8 cellular contexts compared by ENCODE assay signal in genomic region chr19:3573162-3573857, GRCh38. TPM values are rescaled to one million over a fixed set of nuclear protein-coding genes. Genes with fewer than 3 reads are reported as not detected.
DNase-seq lines count a peak whose midpoint lies in the region; ATAC-seq, FAIRE-seq and TF ChIP-seq lines count a peak whose summit lies in the region.

No MANE protein-coding gene starts in this region.

- peak overlapping the region; percentile 83 for H3K4me2 ChIP-seq in A549

- POLR2A ChIA-PET in A549 (lab: Yijun Ruan, JAX), result interaction anchor here (0.5 to 1.5 kb wide), 4 partner anchors 9 to 32 kb away, joined by 3 to 14 read pairs (median 5); partner anchors contain the start of gene MFSD12
- POLR2A ChIA-PET in GM10248 (lab: Yijun Ruan, JAX), result no interaction called here

- TF ChIP-seq CTCF in A549 (IDR thresholded peaks at IDR 0.05) (no peak), mesothelial cell of epicardium (IDR thresholded peaks at IDR 0.05; ENCODE audit: unreplicated experiment) (no peak), GM10266 (IDR thresholded peaks at IDR 0.05; ENCODE audit: control insufficient read depth, insufficient read depth, low read depth, missing control alignments) (no peak), GM10248 (IDR thresholded peaks at IDR 0.05; ENCODE audit: control extremely low read depth, extremely low read depth, low read depth, missing control alignments) (no peak)

- H3K27ac Mint-ChIP-seq in central memory CD8-positive, alpha-beta T cell (ENCODE audit: low read depth), result peak overlapping the region; percentile 38
- H3K27ac Mint-ChIP-seq in mesothelial cell of epicardium, result no peak overlapping the region

- H3K4me1 Mint-ChIP-seq in central memory CD8-positive, alpha-beta T cell, result no peaks in the 10 kb centered on the region
- peaks cover 19% of the 10 kb centered on the region for H3K4me1 Mint-ChIP-seq in mesothelial cell of epicardium

- H3K27ac ChIP-seq in A549, result peak overlapping the region; percentile 73 to 92
- H3K27ac ChIP-seq in aorta (ENCODE audit: low read depth in 1 of 2, low read length in 2 of 2), result peak overlapping the region in 1 of 2 donors; percentile 32

- H3K27me3 ChIP-seq in MG63 (no peaks in the 10 kb centered on the region), aorta (ENCODE audit: control insufficient read depth in 1 of 2, insufficient read depth in 2 of 2, low read length in 1 of 2) (no peaks in the 10 kb centered on the region)

- H3K4me1 ChIP-seq in A549 (peaks cover 22% of the 10 kb centered on the region), aorta (ENCODE audit: control insufficient read depth in 1 of 2, insufficient read depth in 2 of 2, low read length in 2 of 2) (no peaks in the 10 kb centered on the region)

- H3K4me3 ChIP-seq in A549 (peak overlapping the region; percentile 89), MG63 (peak overlapping the region; percentile 75), aorta (ENCODE audit: low read length in 2 of 2) (peak overlapping the region; percentile 74 to 94)

- no peak for TF ChIP-seq RAD21 in A549 (conservative IDR thresholded peaks at IDR 0.05 in 1 of 2, IDR thresholded peaks at IDR 0.05 in 1 of 2)

- H3K36me3 ChIP-seq in MG63 (no peaks in the 10 kb centered on the region), aorta (ENCODE audit: control insufficient read depth in 1 of 2, insufficient read depth in 2 of 2, low read length in 1 of 2) (no peaks in the 10 kb centered on the region)

- CTCF ChIA-PET in A549 (lab: Yijun Ruan, JAX), result interaction anchor here (0.6 to 9.7 kb wide), 4 partner anchors 12 to 36 kb away, joined by 3 to 100 read pairs (median 56); partner anchors contain the start of genes GIPC3 and MFSD12
- CTCF ChIA-PET in GM10248 (lab: Yijun Ruan, JAX), result no interaction called here

- no peaks in the 10 kb centered on the region for H3K9me3 ChIP-seq in A549
- H3K9me3 ChIP-seq in MG63, result no peaks in the 10 kb centered on the region
- H3K9me3 ChIP-seq in aorta (ENCODE audit: control insufficient read depth, low read length), result no peaks in the 10 kb centered on the region

- 0% methylated on average over 19 of the region's 60 CpGs for WGBS in A549 (ENCODE audit: missing lambda C conversion rate)
- 1 to 2% methylated on average over 42 to 60 of the region's 60 CpGs for WGBS in aorta, 2 donors

- peak overlapping the region; percentile 77 for H3K4me3 Mint-ChIP-seq in central memory CD8-positive, alpha-beta T cell
- peak overlapping the region; percentile 74 for H3K4me3 Mint-ChIP-seq in mesothelial cell of epicardium

- no peak for TF ChIP-seq EP300 in A549 (IDR thresholded peaks at IDR 0.05)

- intact Hi-C loops in aorta (cut with DNase I), result loop anchor here in 1 of 2 donors (5.0 kb wide), 1 partner anchor 34 kb away; the partner anchor contains the start of gene TBXA2R

- H3K36me3 Mint-ChIP-seq in central memory CD8-positive, alpha-beta T cell (ENCODE audit: insufficient read depth), result peaks cover 8% of the 10 kb centered on the region
- peaks cover 11% of the 10 kb centered on the region for H3K36me3 Mint-ChIP-seq in mesothelial cell of epicardium

- no peak for FAIRE-seq in A549 (lab: Jason Lieb, UNC)

- no peaks in the 10 kb centered on the region for H3K9me3 Mint-ChIP-seq in central memory CD8-positive, alpha-beta T cell
- no peaks in the 10 kb centered on the region for H3K9me3 Mint-ChIP-seq in mesothelial cell of epicardium

- H3K27me3 Mint-ChIP-seq in central memory CD8-positive, alpha-beta T cell, result no peaks in the 10 kb centered on the region
- peaks cover 22% of the 10 kb centered on the region for H3K27me3 Mint-ChIP-seq in mesothelial cell of epicardium (ENCODE audit: low read depth)

- no peak for TF ChIP-seq POLR2A in A549 (IDR thresholded peaks at IDR 0.05; ENCODE audit: low read length)

- ATAC-seq in A549 (peak; percentile 42 to 63), GM19324 (IDR thresholded peaks at IDR 0.05; ENCODE audit: low FRiP score, unreplicated experiment) (peak; percentile 25), aorta (ENCODE audit: low FRiP score) (peak; percentile 20)
- ATAC-seq in central memory CD8-positive, alpha-beta T cell (replicated peaks; ENCODE audit: extremely low read depth, poor library complexity, severe bottlenecking), result peak; percentile 2

- DNase-seq in A549 (ENCODE audit: low read depth in 1 of 2, low spot score in 1 of 2) (no peak), MG63 (no peak), mesothelial cell of epicardium (ENCODE audit: low spot score in 2 of 2, unreplicated experiment in 2 of 2) (peak in 1 of 2 experiments; percentile 52), aorta (peak; percentile 65 to 83), GM10266 (ENCODE audit: extremely low spot score) (no peak), GM10248 (ENCODE audit: extremely low spot score) (no peak)
- peak in 1 of 2 donors; percentile 31 for DNase-seq in central memory CD8-positive, alpha-beta T cell (ENCODE audit: low spot score in 2 of 2)

TF ChIP-seq in A549, 52 proteins besides CTCF, POLR2A, EP300 and RAD21:
- TF ChIP-seq ZSCAN20 (CRISPR knock-in tag; IDR thresholded peaks at IDR 0.05) (no peak), FOSB (CRISPR knock-in tag; IDR thresholded peaks at IDR 0.05) (no peak), EHF (CRISPR knock-in tag; IDR thresholded peaks at IDR 0.05) (no peak), ZFP36 (IDR thresholded peaks at IDR 0.05; ENCODE audit: borderline replicate concordance, partially characterized antibody) (no peak), ZNF302 (CRISPR knock-in tag; IDR thresholded peaks at IDR 0.05) (no peak), RARB (CRISPR knock-in tag; IDR thresholded peaks at IDR 0.05) (no peak)
TF ChIP-seq in A549: peak in this region for 0.

RNA-seq across cellular contexts. Expression of gene HMG20B, which starts 0.6 kb away (rescaled TPM):
- polyA plus RNA-seq in A549 (2011; rRNA removed), result 19.6 and 24.2 TPM in 2 replicates
- 46.4 and 58.3 TPM in 2 replicates for polyA plus RNA-seq in A549 (2012; cell fraction: cytosol; rRNA removed)
- 120 and 131 TPM in 2 replicates for polyA plus RNA-seq in A549 (2012; cell fraction: nucleus; rRNA removed)
- 40.0 to 47.1 TPM (median 46.6 TPM) in 3 replicates for polyA plus RNA-seq in A549 (2017; fragmentation: RNase III; extraction: RNeasy Plus Mini Kit Qiagen cat#74134 plus additional on column Dnase treatment)
- polyA minus RNA-seq in A549 (2011; rRNA and poly(A)+ RNA removed), result 6.6 and 8.4 TPM in 2 replicates
- total RNA-seq in MG63 (2014; rRNA removed; shearing (Covaris generic); ENCODE audit: low replicate concordance), result 42.5 and 43.5 TPM in 2 replicates
- 89.5 to 94.9 TPM (median 93.9 TPM) in 3 replicates for total RNA-seq in mesothelial cell of epicardium
- total RNA-seq in aorta, result 10 to 100 TPM; 66.3 to 67.8 TPM
- polyA plus RNA-seq in aorta, result 100 to 1,000 TPM in 1 of 2 donors, 10 to 100 TPM in 1; 67.7 to 175 TPM

RNA-seq across cellular contexts. Expression of gene GIPC3, which starts 12.0 kb away (rescaled TPM):
- 0.05 and 0.20 TPM in 2 replicates for polyA plus RNA-seq in A549 (2011; rRNA removed)
- polyA plus RNA-seq in A549 (2012; cell fraction: cytosol; rRNA removed), result 0.08 and 0.14 TPM in 2 replicates
- 0.15 and 0.16 TPM in 2 replicates for polyA plus RNA-seq in A549 (2012; cell fraction: nucleus; rRNA removed)
- 0.07 to 0.15 TPM (median 0.12 TPM) in 3 replicates for polyA plus RNA-seq in A549 (2017; fragmentation: RNase III; extraction: RNeasy Plus Mini Kit Qiagen cat#74134 plus additional on column Dnase treatment)
- polyA minus RNA-seq in A549 (2011; rRNA and poly(A)+ RNA removed), result 0.15 and 0.41 TPM in 2 replicates
- not detected in 2 replicates for total RNA-seq in MG63 (2014; rRNA removed; shearing (Covaris generic); ENCODE audit: low replicate concordance)
- 0.07 to 0.11 TPM (median 0.09 TPM) in 3 replicates for total RNA-seq in mesothelial cell of epicardium
- total RNA-seq in aorta, result 1 to 10 TPM; 2.6 to 5.0 TPM
- 1 to 10 TPM in 1 of 2 donors, under 1 TPM in 1; 0.50 to 1.3 TPM for polyA plus RNA-seq in aorta

RNA-seq across cellular contexts. Expression of gene MFSD12, which starts 15.9 kb away (rescaled TPM):
- polyA plus RNA-seq in A549 (2011; rRNA removed), result 52.5 and 54.9 TPM in 2 replicates
- 123 and 172 TPM in 2 replicates for polyA plus RNA-seq in A549 (2012; cell fraction: cytosol; rRNA removed)
- 386 and 515 TPM in 2 replicates for polyA plus RNA-seq in A549 (2012; cell fraction: nucleus; rRNA removed)
- polyA plus RNA-seq in A549 (2017; fragmentation: RNase III; extraction: RNeasy Plus Mini Kit Qiagen cat#74134 plus additional on column Dnase treatment), result 101 to 115 TPM (median 109 TPM) in 3 replicates
- polyA minus RNA-seq in A549 (2011; rRNA and poly(A)+ RNA removed), result 45.4 and 59.7 TPM in 2 replicates
- 17.6 and 26.4 TPM in 2 replicates for total RNA-seq in MG63 (2014; rRNA removed; shearing (Covaris generic); ENCODE audit: low replicate concordance)
- 58.3 to 61.1 TPM (median 59.5 TPM) in 3 replicates for total RNA-seq in mesothelial cell of epicardium
- 10 to 100 TPM; 40.7 to 47.7 TPM for total RNA-seq in aorta
- 10 to 100 TPM in 1 of 2 donors, 1 to 10 TPM in 1; 9.5 to 33.9 TPM for polyA plus RNA-seq in aorta

RNA-seq across cellular contexts. Expression of gene TBXA2R, which starts 33.4 kb away (rescaled TPM):
- polyA plus RNA-seq in A549 (2011; rRNA removed) (0.13 and 0.26 TPM in 2 replicates), A549 (2017; fragmentation: RNase III; extraction: RNeasy Plus Mini Kit Qiagen cat#74134 plus additional on column Dnase treatment) (0.49 to 0.62 TPM (median 0.49 TPM) in 3 replicates), aorta (10 to 100 TPM in 1 of 2 donors, 1 to 10 TPM in 1; 9.6 to 30.9 TPM)
- 0.59 and 1.00 TPM in 2 replicates for polyA plus RNA-seq in A549 (2012; cell fraction: cytosol; rRNA removed)
- polyA plus RNA-seq in A549 (2012; cell fraction: nucleus; rRNA removed), result 0.91 and 1.0 TPM in 2 replicates
- polyA minus RNA-seq in A549 (2011; rRNA and poly(A)+ RNA removed), result 0.10 and 0.12 TPM in 2 replicates
- total RNA-seq in MG63 (2014; rRNA removed; shearing (Covaris generic); ENCODE audit: low replicate concordance), result 1.9 and 2.1 TPM in 2 replicates
- total RNA-seq in mesothelial cell of epicardium (0.38 to 1.0 TPM (median 0.47 TPM) in 3 replicates), aorta (10 to 100 TPM; 36.0 to 40.5 TPM)

RNA-seq across cellular contexts. Expression of gene TEKTIP1, which starts 34.3 kb away (rescaled TPM):
- not detected in 2 replicates for polyA plus RNA-seq in A549 (2011; rRNA removed)
- not detected in 2 replicates for polyA plus RNA-seq in A549 (2012; cell fraction: cytosol; rRNA removed)
- polyA plus RNA-seq in A549 (2012; cell fraction: nucleus; rRNA removed), result 0.17 and 0.24 TPM in 2 replicates
- polyA plus RNA-seq in A549 (2017; fragmentation: RNase III; extraction: RNeasy Plus Mini Kit Qiagen cat#74134 plus additional on column Dnase treatment), result not detected in 3 replicates
- not detected in 2 replicates for polyA minus RNA-seq in A549 (2011; rRNA and poly(A)+ RNA removed)
- not detected in 2 replicates for total RNA-seq in MG63 (2014; rRNA removed; shearing (Covaris generic); ENCODE audit: low replicate concordance)
- 2.3 to 3.5 TPM (median 2.6 TPM) in 3 replicates for total RNA-seq in mesothelial cell of epicardium
- total RNA-seq in aorta, result 1 to 10 TPM; 1.8 to 2.4 TPM
- polyA plus RNA-seq in aorta, result under 1 TPM in 1 of 2 donors, not detected in 1; 0.46 TPM

Comparison
In these comparisons a context has a peak if more than half of its experiments do, and no peak if none do; other contexts are left out.
1. ATAC-seq: peak in every context shown above with its lines; median percentile 52 in A549; 25 in GM19324; 20 in aorta; 2 in central memory CD8-positive, alpha-beta T cell.
2. DNase-seq: peak in aorta (2 of 2); none in A549 (0 of 2), MG63 (single experiment), GM10266 (single experiment) and GM10248 (single experiment).
3. Peak in every context shown above with its lines, with median percentiles within 50 percentile points of each other: H3K4me3 ChIP-seq.